Comparison of ENCODE assay signal across 8 cellular contexts in genomic region chr20:56469077-56469449, GRCh38. TPM values are rescaled to one million over a fixed set of nuclear protein-coding genes. Genes with fewer than 3 reads are reported as not detected.
A peak's percentile ranks its signal among the peaks of the same experiment; 100 is the strongest.
DNase-seq lines count a peak whose midpoint lies in the region; ATAC-seq and TF ChIP-seq lines count a peak whose summit lies in the region.

No MANE protein-coding gene starts in this region.

- no peaks in the 10 kb centered on the region for H3K27me3 ChIP-seq in iPS DF 6.9 (ENCODE audit: control insufficient read depth, insufficient read depth, low read length)

- no peak overlapping the region for H3K27ac ChIP-seq in iPS DF 6.9 (ENCODE audit: low read length)

- WGBS in iPS DF 6.9 (ENCODE audit: insufficient coverage, insufficient read length): no CpG with 5 or more reads among the region's 8 CpGs

- peaks cover 20% of the 10 kb centered on the region for H3K36me3 Mint-ChIP-seq in activated T-helper 1 cell treated with anti-CD3 and anti-CD28 coated beads, Interleukin-12 subunit alpha, Interleukin-12 subunit beta, Interleukin-2, Interleukin-4 antibody, amounts not matched to agents 30 ng/mL and 10 ng/mL and 1 ng/mL, durations not matched to agents 14 hours and 24 hours and 36 hours (ENCODE audit: low read depth)
- peaks cover 53% of the 10 kb centered on the region for H3K36me3 Mint-ChIP-seq in stimulated activated effector memory CD8-positive, alpha-beta T cell treated with anti-CD3 and anti-CD28 coated beads, Interleukin-12 subunit alpha, Interleukin-12 subunit beta, amount 100 ng/mL, for 72 hours

- H3K27me3 Mint-ChIP-seq in activated T-helper 1 cell treated with anti-CD3 and anti-CD28 coated beads, Interleukin-12 subunit alpha, Interleukin-12 subunit beta, Interleukin-2, Interleukin-4 antibody, amounts not matched to agents 30 ng/mL and 10 ng/mL and 1 ng/mL, durations not matched to agents 14 hours and 24 hours and 36 hours (ENCODE audit: insufficient read depth): no peaks in the 10 kb centered on the region

- TF ChIP-seq CTCF in HFF-Myc (IDR thresholded peaks at IDR 0.05; ENCODE audit: low read depth, low read length, missing control alignments): no peak

- H3K4me3 Mint-ChIP-seq in activated T-helper 1 cell treated with anti-CD3 and anti-CD28 coated beads, Interleukin-12 subunit alpha, Interleukin-12 subunit beta, Interleukin-2, Interleukin-4 antibody, amounts not matched to agents 30 ng/mL and 10 ng/mL and 1 ng/mL, durations not matched to agents 14 hours and 24 hours and 36 hours: peak overlapping the region; percentile 100
- peak overlapping the region; percentile 91 for H3K4me3 Mint-ChIP-seq in stimulated activated effector memory CD8-positive, alpha-beta T cell treated with anti-CD3 and anti-CD28 coated beads, Interleukin-12 subunit alpha, Interleukin-12 subunit beta, amount 100 ng/mL, for 72 hours

- DNase-seq in HFF-Myc (ENCODE audit: extremely low read depth, low read depth) (no peak), iPS DF 6.9 (ENCODE audit: low read depth, low spot score) (no peak), KG1 (lab: John Stamatoyannopoulos, UW) (no peak), globus pallidus (ENCODE audit: low spot score) (no peak), NCI-H1436 treated with DMSO at 0.1 percent for 48 hours (lab: John Stamatoyannopoulos, UW) (no peak)
- DNase-seq in activated T-helper 1 cell treated with anti-CD3 and anti-CD28 coated beads, Interleukin-12 subunit alpha, Interleukin-12 subunit beta, Interleukin-2, Interleukin-4 antibody, amounts not matched to agents 30 ng/mL and 10 ng/mL and 1 ng/mL, durations not matched to agents 14 hours and 24 hours and 36 hours (ENCODE audit: low spot score): no peak
- no peak for DNase-seq in stimulated activated effector memory CD8-positive, alpha-beta T cell treated with anti-CD3 and anti-CD28 coated beads, Interleukin-12 subunit alpha, Interleukin-12 subunit beta, amount 100 ng/mL, for 72 hours (ENCODE audit: low spot score in 2 of 2)

- H3K27ac Mint-ChIP-seq in activated T-helper 1 cell treated with anti-CD3 and anti-CD28 coated beads, Interleukin-12 subunit alpha, Interleukin-12 subunit beta, Interleukin-2, Interleukin-4 antibody, amounts not matched to agents 30 ng/mL and 10 ng/mL and 1 ng/mL, durations not matched to agents 14 hours and 24 hours and 36 hours: peak overlapping the region; percentile 99
- peak overlapping the region; percentile 96 for H3K27ac Mint-ChIP-seq in stimulated activated effector memory CD8-positive, alpha-beta T cell treated with anti-CD3 and anti-CD28 coated beads, Interleukin-12 subunit alpha, Interleukin-12 subunit beta, amount 100 ng/mL, for 72 hours

- H3K36me3 ChIP-seq in iPS DF 6.9 (ENCODE audit: control insufficient read depth, insufficient read depth, low read length): 0 out of 2 replicates have a peak, but pooled peaks cover 6% of the 10 kb centered on the region

- H3K4me1 Mint-ChIP-seq in activated T-helper 1 cell treated with anti-CD3 and anti-CD28 coated beads, Interleukin-12 subunit alpha, Interleukin-12 subunit beta, Interleukin-2, Interleukin-4 antibody, amounts not matched to agents 30 ng/mL and 10 ng/mL and 1 ng/mL, durations not matched to agents 14 hours and 24 hours and 36 hours (ENCODE audit: low read depth): peaks cover 50% of the 10 kb centered on the region
- H3K4me1 Mint-ChIP-seq in stimulated activated effector memory CD8-positive, alpha-beta T cell treated with anti-CD3 and anti-CD28 coated beads, Interleukin-12 subunit alpha, Interleukin-12 subunit beta, amount 100 ng/mL, for 72 hours: peaks cover 29% of the 10 kb centered on the region

- no peaks in the 10 kb centered on the region for H3K9me3 Mint-ChIP-seq in activated T-helper 1 cell treated with anti-CD3 and anti-CD28 coated beads, Interleukin-12 subunit alpha, Interleukin-12 subunit beta, Interleukin-2, Interleukin-4 antibody, amounts not matched to agents 30 ng/mL and 10 ng/mL and 1 ng/mL, durations not matched to agents 14 hours and 24 hours and 36 hours
- H3K9me3 Mint-ChIP-seq in stimulated activated effector memory CD8-positive, alpha-beta T cell treated with anti-CD3 and anti-CD28 coated beads, Interleukin-12 subunit alpha, Interleukin-12 subunit beta, amount 100 ng/mL, for 72 hours: no peaks in the 10 kb centered on the region

- no peaks in the 10 kb centered on the region for H3K9me3 ChIP-seq in iPS DF 6.9 (ENCODE audit: control insufficient read depth, insufficient read depth, low read length)

- H3K4me1 ChIP-seq in iPS DF 6.9 (ENCODE audit: control insufficient read depth, insufficient read depth, low read length): no peaks in the 10 kb centered on the region

- intact Hi-C loops in activated T-helper 1 cell treated with anti-CD3 and anti-CD28 coated beads, Interleukin-12 subunit alpha, Interleukin-12 subunit beta, Interleukin-2, Interleukin-4 antibody, amounts not matched to agents 30 ng/mL and 10 ng/mL and 1 ng/mL, durations not matched to agents 14 hours and 24 hours and 36 hours (cut with micrococcal nuclease): no loop called here

- peak overlapping the region; percentile 67 for H3K4me3 ChIP-seq in HFF-Myc (replicated peaks; ENCODE audit: low read depth, low read length)
- peak overlapping the region; percentile 71; the same call in 1 of the 2 replicates for H3K4me3 ChIP-seq in iPS DF 6.9 (ENCODE audit: low read length)

- no peak for ATAC-seq in stimulated activated effector memory CD8-positive, alpha-beta T cell treated with anti-CD3 and anti-CD28 coated beads, Interleukin-12 subunit alpha, Interleukin-12 subunit beta, amount 100 ng/mL, for 72 hours
- ATAC-seq in GM18858 (IDR thresholded peaks at IDR 0.05; ENCODE audit: unreplicated experiment): no peak

RNA-seq across cellular contexts. Expression of gene RTF2, which starts 0.6 kb away (rescaled TPM):
- 106 and 113 TPM in 2 replicates for total RNA-seq in activated T-helper 1 cell treated with anti-CD3 and anti-CD28 coated beads, Interleukin-12 subunit alpha, Interleukin-12 subunit beta, Interleukin-2, Interleukin-4 antibody, amounts not matched to agents 30 ng/mL and 10 ng/mL and 1 ng/mL, durations not matched to agents 14 hours and 24 hours and 36 hours

RNA-seq across cellular contexts. Expression of gene FAM209A, which starts 55.5 kb away (rescaled TPM):
- total RNA-seq in activated T-helper 1 cell treated with anti-CD3 and anti-CD28 coated beads, Interleukin-12 subunit alpha, Interleukin-12 subunit beta, Interleukin-2, Interleukin-4 antibody, amounts not matched to agents 30 ng/mL and 10 ng/mL and 1 ng/mL, durations not matched to agents 14 hours and 24 hours and 36 hours: 1.3 and 1.5 TPM in 2 replicates

RNA-seq across cellular contexts. Expression of gene CASS4, which starts 57.0 kb away (rescaled TPM):
- 6.7 and 7.8 TPM in 2 replicates for total RNA-seq in activated T-helper 1 cell treated with anti-CD3 and anti-CD28 coated beads, Interleukin-12 subunit alpha, Interleukin-12 subunit beta, Interleukin-2, Interleukin-4 antibody, amounts not matched to agents 30 ng/mL and 10 ng/mL and 1 ng/mL, durations not matched to agents 14 hours and 24 hours and 36 hours
